8 cellular contexts compared by ENCODE assay signal in the genomic region with DNA sequence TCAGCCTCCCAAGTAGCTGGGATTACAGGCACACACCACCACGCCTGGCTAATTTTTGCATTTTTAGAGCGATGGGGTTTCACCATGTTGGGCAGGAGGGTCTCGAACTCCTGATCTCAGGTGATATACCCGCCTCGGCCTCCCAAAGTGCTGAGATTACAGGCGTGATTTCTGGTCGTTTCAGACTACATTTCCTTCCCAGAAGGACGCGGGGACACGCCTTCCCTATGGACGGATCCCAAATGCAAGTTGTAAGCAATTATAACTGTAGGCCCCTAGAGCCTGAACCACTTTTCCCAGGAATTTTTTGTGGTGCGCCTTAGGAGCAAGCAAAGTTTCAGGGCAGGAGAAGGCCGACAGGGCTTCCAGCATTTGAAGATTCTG. TPM values are rescaled to one million over a fixed set of nuclear protein-coding genes. Genes with fewer than 3 reads are reported as not detected.
DNase-seq lines count a peak whose midpoint lies in the region; ATAC-seq and TF ChIP-seq lines count a peak whose summit lies in the region.

No MANE protein-coding gene starts in this region.

- H3K4me1 Mint-ChIP-seq in T-cell: peaks cover 14 to 22% (median 20%) of the 10 kb centered on the region in 3 donors

- H3K4me3 Mint-ChIP-seq in T-cell: peak overlapping the region; percentile 92 to 99 (median 98)

- DNase-seq in T-cell: no peak
- DNase-seq in fibroblast of mammary gland (ENCODE audit: low read depth): no peak
- DNase-seq in NCI-H510A treated with DMSO at 0.1 percent for 48 hours (lab: John Stamatoyannopoulos, UW): no peak
- no peak for DNase-seq in GM19238 (ENCODE audit: insufficient read length, low spot score)
- DNase-seq in SW480 (ENCODE audit: low spot score): no peak

- H3K27ac Mint-ChIP-seq in T-cell: peak overlapping the region; percentile 76 to 93

- H3K36me3 ChIP-seq in ES-I3 (ENCODE audit: insufficient read depth, low read length) (no peaks in the 10 kb centered on the region), rectal smooth muscle tissue (ENCODE audit: control insufficient read depth, insufficient read depth, low read length) (no peaks in the 10 kb centered on the region)

- H3K9me3 Mint-ChIP-seq in T-cell: peaks cover 9 to 22% (median 9%) of the 10 kb centered on the region in 3 donors

- no peaks in the 10 kb centered on the region for H3K4me1 ChIP-seq in ES-I3 (ENCODE audit: insufficient read depth, low read length)
- H3K4me1 ChIP-seq in rectal smooth muscle tissue (ENCODE audit: control insufficient read depth, insufficient read depth, low read length): peaks cover 6% of the 10 kb centered on the region

- H3K9me3 ChIP-seq in ES-I3 (ENCODE audit: control insufficient read depth, insufficient read depth, low read length): no peaks in the 10 kb centered on the region

- H3K27ac ChIP-seq in rectal smooth muscle tissue (ENCODE audit: low read depth, low read length): peak overlapping the region; percentile 92

- TF ChIP-seq CTCF in fibroblast of mammary gland (conservative IDR thresholded peaks at IDR 0.05; ENCODE audit: control insufficient read depth, insufficient read depth, low read depth, low read length): no peak

- ATAC-seq in T-cell (replicated peaks in 1 of 4) (no peak), HG03097 (IDR thresholded peaks at IDR 0.05; ENCODE audit: low FRiP score, unreplicated experiment) (no peak)

- H3K9ac ChIP-seq in ES-I3 (ENCODE audit: low read depth, low read length) (peak overlapping the region; percentile 82), rectal smooth muscle tissue (ENCODE audit: low read length) (no peak overlapping the region)

- H3K27me3 Mint-ChIP-seq in T-cell: no peaks in the 10 kb centered on the region

- CTCF ChIA-PET in T-cell (lab: Charles Lee): interaction anchor here (0.5 to 1.0 kb wide), 2 partner anchors 325 to 527 kb away, joined by 4 to 11 read pairs; no protein-coding TSS in a partner anchor

- H3K4me3 ChIP-seq in fibroblast of mammary gland (ENCODE audit: control insufficient read depth, low read depth, low read length) (peak overlapping the region; percentile 42), rectal smooth muscle tissue (ENCODE audit: low read length) (peak overlapping the region; percentile 68)

- POLR2A ChIA-PET in T-cell (lab: Charles Lee): no interaction called here

- peaks cover 20% of the 10 kb centered on the region for H3K36me3 Mint-ChIP-seq in T-cell

- H3K27me3 ChIP-seq in rectal smooth muscle tissue (ENCODE audit: control insufficient read depth, insufficient read depth, low read length): no peaks in the 10 kb centered on the region

RNA-seq across cellular contexts. Expression of a gene that starts 17.8 kb away (rescaled TPM):
- total RNA-seq in T-cell: 100 to 1,000 TPM in 2 of 5 donors, 10 to 100 TPM in 3; 35.9 to 455 (median 48.5) TPM

RNA-seq across cellular contexts. Expression of a gene that starts 52.6 kb away (rescaled TPM):
- 1 to 10 TPM; 4.4 to 7.6 (median 6.6) TPM for total RNA-seq in T-cell
